In genomic region chr7:32561613-32562012, GRCh38 we compare ENCODE assay signal across 30 cellular contexts.
DNase-seq lines count a peak whose midpoint lies in the region; ATAC-seq and TF ChIP-seq lines count a peak whose summit lies in the region.
"Had no signal": no experiment of that assay in that cellular context is flagged by ENCODE, and none has a peak within 500 bp of the region (broad histone marks: within the 10 kb centered on the region; RNA-seq: fewer than 3 reads in every experiment).

No MANE protein-coding gene starts in this region.

- DNase-seq in cardiac muscle cell (ENCODE audit: low read depth in 1 of 2, low spot score in 1 of 2) (no peak), right atrium auricular region (ENCODE audit: low spot score) (no peak), OCI-M2 (lab: John Stamatoyannopoulos, UW; ENCODE audit: unreplicated experiment) (no peak), NAMALWA (ENCODE audit: low spot score) (no peak)
- DNase-seq in T-helper 2 cell treated with Interferon-gamma antibody and Interleukin-4, amounts not matched to agents 5 μg/mL and 100 μg/mL, for 36 hours (ENCODE audit: low spot score): no peak
- no peak for DNase-seq in effector memory CD8-positive, alpha-beta T cell
- no peak for DNase-seq in stimulated activated naive B cell treated with anti-CD40 and anti-IgM and Interleukin-4, amounts not matched to agents 10 μg/mL and 1 μg/mL and 100 μg/mL, for 72 hours
- DNase-seq: activated CD4-positive, alpha-beta T cell treated with anti-CD3 and anti-CD28 coated beads for 1 hour; activated naive CD4-positive, alpha-beta T cell treated with anti-CD3 and anti-CD28 coated beads, Interleukin-2, amount 10 ng/mL, durations not matched to agents 7 days and 5 days; anterior cingulate cortex; colonic mucosa; DMS79 treated with DMSO at 0.1 percent for 48 hours; effector memory CD4-positive, alpha-beta T cell; GDM1; KG1; left lung; mesenchymal stem cell; MG63; NCI-H1930; NCI-H526 treated with DMSO at 0.1 percent for 48 hours; PC-9; posterior cingulate gyrus; stimulated activated CD4-positive, alpha-beta T cell treated with anti-CD3 and anti-CD28 coated beads, Interleukin-2, amount 100 ng/mL, for 48 hours; transverse colon had no signal

- H3K4me1 Mint-ChIP-seq in T-helper 2 cell treated with Interferon-gamma antibody and Interleukin-4, amounts not matched to agents 5 μg/mL and 100 μg/mL, for 36 hours (ENCODE audit: low read depth): peaks cover 12% of the 10 kb centered on the region
- peaks cover 9 to 15% of the 10 kb centered on the region in 2 donors for H3K4me1 Mint-ChIP-seq in effector memory CD8-positive, alpha-beta T cell (ENCODE audit: low read depth in 2 of 2)
- H3K4me1 Mint-ChIP-seq in stimulated activated naive B cell treated with anti-CD40 and anti-IgM and Interleukin-4, amounts not matched to agents 10 μg/mL and 1 μg/mL and 100 μg/mL, for 72 hours: peaks cover 18 to 41% of the 10 kb centered on the region in 2 donors
- H3K4me1 Mint-ChIP-seq: neural progenitor cell had no signal

- H3K9me3 ChIP-seq in cardiac muscle cell (ENCODE audit: low read depth): no peaks in the 10 kb centered on the region
- no peaks in the 10 kb centered on the region for H3K9me3 ChIP-seq in right atrium auricular region
- H3K9me3 ChIP-seq: colonic mucosa, left lung, MG63, transverse colon had no signal

- H3K4me3 Mint-ChIP-seq in T-helper 2 cell treated with Interferon-gamma antibody and Interleukin-4, amounts not matched to agents 5 μg/mL and 100 μg/mL, for 36 hours: no peak overlapping the region
- no peak overlapping the region for H3K4me3 Mint-ChIP-seq in effector memory CD8-positive, alpha-beta T cell
- H3K4me3 Mint-ChIP-seq in stimulated activated naive B cell treated with anti-CD40 and anti-IgM and Interleukin-4, amounts not matched to agents 10 μg/mL and 1 μg/mL and 100 μg/mL, for 72 hours: no peak overlapping the region
- H3K4me3 Mint-ChIP-seq: activated naive CD4-positive, alpha-beta T cell treated with anti-CD3 and anti-CD28 coated beads, Interleukin-2, amount 10 ng/mL, durations not matched to agents 7 days and 5 days; neural progenitor cell had no signal

- no peaks in the 10 kb centered on the region for H3K27me3 Mint-ChIP-seq in T-helper 2 cell treated with Interferon-gamma antibody and Interleukin-4, amounts not matched to agents 5 μg/mL and 100 μg/mL, for 36 hours (ENCODE audit: low read depth)
- no peaks in the 10 kb centered on the region for H3K27me3 Mint-ChIP-seq in effector memory CD8-positive, alpha-beta T cell
- H3K27me3 Mint-ChIP-seq in stimulated activated naive B cell treated with anti-CD40 and anti-IgM and Interleukin-4, amounts not matched to agents 10 μg/mL and 1 μg/mL and 100 μg/mL, for 72 hours: no peaks in the 10 kb centered on the region
- H3K27me3 Mint-ChIP-seq: activated naive CD4-positive, alpha-beta T cell treated with anti-CD3 and anti-CD28 coated beads, Interleukin-2, amount 10 ng/mL, durations not matched to agents 7 days and 5 days had no signal

- TF ChIP-seq CTCF in cardiac muscle cell (IDR thresholded peaks at IDR 0.05; ENCODE audit: low read depth, low read length): no peak
- TF ChIP-seq CTCF in right atrium auricular region (IDR thresholded peaks at IDR 0.05): no peak

- peaks cover 4% of the 10 kb centered on the region for H3K4me1 ChIP-seq in cardiac muscle cell (ENCODE audit: low read depth)
- H3K4me1 ChIP-seq in right atrium auricular region: no peaks in the 10 kb centered on the region
- H3K4me1 ChIP-seq: colonic mucosa, left lung, neural progenitor cell had no signal

- H3K27ac ChIP-seq in cardiac muscle cell: peak overlapping the region; percentile 41
- H3K27ac ChIP-seq in right atrium auricular region: no peak overlapping the region
- H3K27ac ChIP-seq: BLaER1 treated with 17β-estradiol and CSF1 and Interleukin-3, amounts not matched to agents 10 nM and 100 nM; colonic mucosa; neural progenitor cell; PC-9; SK-N-MC; transverse colon had no signal

- H3K27ac Mint-ChIP-seq in T-helper 2 cell treated with Interferon-gamma antibody and Interleukin-4, amounts not matched to agents 5 μg/mL and 100 μg/mL, for 36 hours: peak overlapping the region; percentile 7
- peak overlapping the region; percentile 79 to 80 for H3K27ac Mint-ChIP-seq in effector memory CD8-positive, alpha-beta T cell
- H3K27ac Mint-ChIP-seq in stimulated activated naive B cell treated with anti-CD40 and anti-IgM and Interleukin-4, amounts not matched to agents 10 μg/mL and 1 μg/mL and 100 μg/mL, for 72 hours: peak overlapping the region; percentile 51
- H3K27ac Mint-ChIP-seq: activated naive CD4-positive, alpha-beta T cell treated with anti-CD3 and anti-CD28 coated beads, Interleukin-2, amount 10 ng/mL, durations not matched to agents 7 days and 5 days; neural progenitor cell had no signal

- peaks cover 36% of the 10 kb centered on the region for H3K36me3 Mint-ChIP-seq in T-helper 2 cell treated with Interferon-gamma antibody and Interleukin-4, amounts not matched to agents 5 μg/mL and 100 μg/mL, for 36 hours (ENCODE audit: low read depth)
- H3K36me3 Mint-ChIP-seq in effector memory CD8-positive, alpha-beta T cell (ENCODE audit: insufficient read depth): peaks cover 35% of the 10 kb centered on the region
- peaks cover 38 to 44% of the 10 kb centered on the region in 2 donors for H3K36me3 Mint-ChIP-seq in stimulated activated naive B cell treated with anti-CD40 and anti-IgM and Interleukin-4, amounts not matched to agents 10 μg/mL and 1 μg/mL and 100 μg/mL, for 72 hours

- H3K36me3 ChIP-seq in cardiac muscle cell (peaks cover 31% of the 10 kb centered on the region), right atrium auricular region (peaks cover 39% of the 10 kb centered on the region)
- H3K36me3 ChIP-seq: colonic mucosa had no signal

- H3K27me3 ChIP-seq in cardiac muscle cell (no peaks in the 10 kb centered on the region), right atrium auricular region (no peaks in the 10 kb centered on the region)
- H3K27me3 ChIP-seq: BLaER1 treated with 17β-estradiol and CSF1 and Interleukin-3, amounts not matched to agents 10 nM and 100 nM; colonic mucosa; left lung; MG63; neural progenitor cell; transverse colon had no signal

- H3K4me3 ChIP-seq in cardiac muscle cell (no peak overlapping the region), right atrium auricular region (no peak overlapping the region)
- H3K4me3 ChIP-seq: BLaER1 treated with 17β-estradiol and CSF1 and Interleukin-3, amounts not matched to agents 10 nM and 100 nM; colonic mucosa; left lung; MG63; neural progenitor cell; PC-9; SK-N-MC; transverse colon had no signal

- no peak for ATAC-seq in effector memory CD8-positive, alpha-beta T cell (replicated peaks)
- no peak for ATAC-seq in stimulated activated naive B cell treated with anti-CD40 and anti-IgM and Interleukin-4, amounts not matched to agents 10 μg/mL and 1 μg/mL and 100 μg/mL, for 72 hours (replicated peaks)
- ATAC-seq in HG02678 (IDR thresholded peaks at IDR 0.05; ENCODE audit: unreplicated experiment): no peak
- ATAC-seq: HCT116, left lung, sciatic nerve had no signal

- H3K9me3 Mint-ChIP-seq in T-helper 2 cell treated with Interferon-gamma antibody and Interleukin-4, amounts not matched to agents 5 μg/mL and 100 μg/mL, for 36 hours: no peaks in the 10 kb centered on the region
- no peaks in the 10 kb centered on the region for H3K9me3 Mint-ChIP-seq in effector memory CD8-positive, alpha-beta T cell
- peaks cover 0 to 1% of the 10 kb centered on the region in 2 donors for H3K9me3 Mint-ChIP-seq in stimulated activated naive B cell treated with anti-CD40 and anti-IgM and Interleukin-4, amounts not matched to agents 10 μg/mL and 1 μg/mL and 100 μg/mL, for 72 hours
- H3K9me3 Mint-ChIP-seq: activated naive CD4-positive, alpha-beta T cell treated with anti-CD3 and anti-CD28 coated beads, Interleukin-2, amount 10 ng/mL, durations not matched to agents 7 days and 5 days; neural progenitor cell had no signal

Comparison
In these comparisons a context has a peak if more than half of its experiments do, and no peak if none do; other contexts are left out.
1. H3K27ac Mint-ChIP-seq: peak in every context shown above with its lines; median percentile 80 in effector memory CD8-positive, alpha-beta T cell; 51 in stimulated activated naive B cell treated with anti-CD40 and anti-IgM and Interleukin-4, amounts not matched to agents 10 μg/mL and 1 μg/mL and 100 μg/mL, for 72 hours; 7 in T-helper 2 cell treated with Interferon-gamma antibody and Interleukin-4, amounts not matched to agents 5 μg/mL and 100 μg/mL, for 36 hours.